ENCODE assay signal across 21 cellular contexts in genomic region chr4:8422786-8423185, GRCh38.
"Had no signal": no experiment of that assay in that cellular context is flagged by ENCODE, and none has a peak within 500 bp of the region (broad histone marks: within the 10 kb centered on the region; RNA-seq: fewer than 3 reads in every experiment).

No MANE protein-coding gene starts in this region.

- H3K4me3 ChIP-seq: lower lobe of right lung, neural progenitor cell, right lobe of liver, suprapubic skin, transverse colon had no signal

- H3K36me3 Mint-ChIP-seq: neural progenitor cell had no signal

- H3K4me3 Mint-ChIP-seq: effector memory CD8-positive, alpha-beta T cell; nephron; neural progenitor cell; stimulated activated naive CD8-positive, alpha-beta T cell treated with anti-CD3 and anti-CD28 coated beads, Interleukin-15, amount 100 ng/mL, for 72 hours had no signal

- H3K27ac Mint-ChIP-seq: effector memory CD8-positive, alpha-beta T cell; nephron; neural progenitor cell; progenitor cell of endocrine pancreas had no signal

- H3K79me2 ChIP-seq: parathyroid adenoma had no signal

- H3K4me1 ChIP-seq: neural progenitor cell, parathyroid adenoma had no signal

- H3K36me3 ChIP-seq: neural progenitor cell, right lobe of liver, transverse colon had no signal

- H3K27me3 Mint-ChIP-seq: effector memory CD8-positive, alpha-beta T cell; progenitor cell of endocrine pancreas; stimulated activated naive CD8-positive, alpha-beta T cell treated with anti-CD3 and anti-CD28 coated beads, Interleukin-15, amount 100 ng/mL, for 72 hours had no signal

- H3K9ac ChIP-seq: neural progenitor cell, parathyroid adenoma had no signal

- H3K27me3 ChIP-seq: neural progenitor cell, right lobe of liver, suprapubic skin, transverse colon had no signal

- H3K27ac ChIP-seq: lower lobe of right lung, neural progenitor cell, parathyroid adenoma, suprapubic skin, transverse colon had no signal

- H3K4me2 ChIP-seq: neural progenitor cell had no signal

- H3K9me3 Mint-ChIP-seq: effector memory CD8-positive, alpha-beta T cell; nephron; neural progenitor cell; stimulated activated naive CD8-positive, alpha-beta T cell treated with anti-CD3 and anti-CD28 coated beads, Interleukin-15, amount 100 ng/mL, for 72 hours had no signal

- DNase-seq: cerebellar nuclear complex; cortex of kidney; effector memory CD8-positive, alpha-beta T cell; erythroblast; hypothalamus; left ventricle myocardium superior; lower lobe of right lung; right lobe of liver; small intestine; stimulated activated CD4-positive, alpha-beta T cell treated with anti-CD3 and anti-CD28 coated beads, Interleukin-12 subunit alpha, Interleukin-12 subunit beta, amount 100 ng/mL, for 4 hours; stimulated activated CD4-positive, alpha-beta T cell treated with anti-CD3 and anti-CD28 coated beads, Interleukin-1b, Interleukin-23, amount 100 ng/mL, for 48 hours; stimulated activated CD4-positive, alpha-beta T cell treated with anti-CD3 and anti-CD28 coated beads, Interleukin-4, amount 100 ng/mL, for 1 hour; stimulated activated CD8-positive, alpha-beta memory T cell treated with anti-CD3 and anti-CD28 coated beads, Interleukin-4, amount 100 ng/mL, for 48 hours; stimulated activated naive CD4-positive, alpha-beta T cell; stimulated activated naive CD8-positive, alpha-beta T cell treated with anti-CD3 and anti-CD28 coated beads, Interleukin-15, amount 100 ng/mL, for 72 hours; transverse colon had no signal

- H3K9me3 ChIP-seq: lower lobe of right lung, right lobe of liver, suprapubic skin, transverse colon had no signal

- ATAC-seq: effector memory CD8-positive, alpha-beta T cell; left ventricle myocardium superior; lower lobe of right lung; stimulated activated naive CD8-positive, alpha-beta T cell treated with anti-CD3 and anti-CD28 coated beads, Interleukin-15, amount 100 ng/mL, for 72 hours had no signal

- H2AFZ ChIP-seq: neural progenitor cell, parathyroid adenoma had no signal
